Comparison of ENCODE assay signal across 29 cellular contexts in the genomic region with DNA sequence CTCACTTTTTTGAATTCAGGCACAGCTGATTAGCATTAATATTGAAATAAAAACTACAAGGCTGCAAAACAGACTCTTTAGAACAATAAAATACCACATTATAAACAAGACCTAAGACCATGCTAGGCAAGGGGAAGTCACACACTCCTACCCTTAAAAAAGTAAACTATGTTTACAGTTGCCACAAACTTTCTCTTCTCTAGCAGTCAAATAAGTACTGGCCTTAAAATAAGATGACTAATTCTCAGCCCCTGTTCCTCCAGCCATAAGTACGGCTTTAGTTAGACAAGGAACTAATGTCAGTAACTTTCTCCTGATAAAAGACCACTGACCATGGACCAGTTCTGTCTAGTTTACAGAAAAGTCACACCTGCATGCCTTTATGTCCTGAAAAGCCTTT. TPM values are rescaled to one million over a fixed set of nuclear protein-coding genes. Genes with fewer than 3 reads are reported as not detected.
DNase-seq lines count a peak whose midpoint lies in the region; ATAC-seq, FAIRE-seq and TF ChIP-seq lines count a peak whose summit lies in the region.
"Had no signal": no experiment of that assay in that cellular context is flagged by ENCODE, and none has a peak within 500 bp of the region (broad histone marks: within the 10 kb centered on the region; RNA-seq: fewer than 3 reads in every experiment).

No MANE protein-coding gene starts in this region.

- ATAC-seq in GM19351 (IDR thresholded peaks at IDR 0.05; ENCODE audit: unreplicated experiment) (peak; percentile 87), HG02610 (IDR thresholded peaks at IDR 0.05; ENCODE audit: unreplicated experiment) (peak; percentile 86), HG03342 (IDR thresholded peaks at IDR 0.05; ENCODE audit: unreplicated experiment) (peak; percentile 72), HG03045 (IDR thresholded peaks at IDR 0.05; ENCODE audit: unreplicated experiment) (no peak)
- ATAC-seq: activated naive CD4-positive, alpha-beta T cell treated with anti-CD3 and anti-CD28 coated beads, Interleukin-2, amount 50 U/mL, for 72 hours; CD8-positive, alpha-beta T cell; heart left ventricle; K562; naive thymus-derived CD4-positive, alpha-beta T cell had no signal

- H3K9me3 ChIP-seq in kidney (ENCODE audit: control insufficient read depth in 1 of 2, low read length in 2 of 2), result peaks cover 0 to 2% of the 10 kb centered on the region in 2 donors
- H3K9me3 ChIP-seq: ascending aorta, thyroid gland had no signal

- H3K36me3 ChIP-seq in kidney (ENCODE audit: control insufficient read depth in 1 of 2, insufficient read depth in 2 of 2, low read length in 2 of 2), result no peaks in the 10 kb centered on the region
- H3K36me3 ChIP-seq: ascending aorta, heart left ventricle, spleen, thyroid gland had no signal

- intact Hi-C loops in dorsolateral prefrontal cortex (cut with DNase I), result no loop called here
- intact Hi-C loops in kidney (cut with DNase I), result no loop called here

- H3K4me3 ChIP-seq in dorsolateral prefrontal cortex (no peak overlapping the region), kidney (ENCODE audit: low read length in 2 of 2) (no peak overlapping the region)
- H3K4me3 ChIP-seq: ascending aorta, heart left ventricle, K562, spleen, thyroid gland had no signal

- no peak overlapping the region for H3K9ac ChIP-seq in kidney (ENCODE audit: low read length in 2 of 2)

- H3K27me3 ChIP-seq in dorsolateral prefrontal cortex, result no peaks in the 10 kb centered on the region
- H3K27me3 ChIP-seq: ascending aorta, heart left ventricle, spleen, thyroid gland had no signal

- FAIRE-seq in kidney (lab: Jason Lieb, UNC), result no peak
- FAIRE-seq: G401.6, H1, K562 had no signal

- peaks cover 0 to 3% of the 10 kb centered on the region in 2 donors for H3K4me1 ChIP-seq in kidney (ENCODE audit: control insufficient read depth in 1 of 2, insufficient read depth in 1 of 2, low read depth in 1 of 2, low read length in 2 of 2)
- H3K4me1 ChIP-seq: ascending aorta, heart left ventricle, spleen had no signal

- H3K27ac ChIP-seq in dorsolateral prefrontal cortex (no peak overlapping the region), kidney (ENCODE audit: low read depth in 2 of 2, low read length in 2 of 2) (no peak overlapping the region)
- H3K27ac ChIP-seq: ascending aorta, heart left ventricle, spleen, thyroid gland had no signal

- DNase-seq in NOMO-1 (lab: John Stamatoyannopoulos, UW; ENCODE audit: unreplicated experiment in 2 of 2) (no peak), dorsolateral prefrontal cortex (no peak), kidney (no peak)
- DNase-seq: activated CD4-positive, alpha-beta T cell treated with anti-CD3 and anti-CD28 coated beads for 4 hours; caudate nucleus; CD8-positive, alpha-beta T cell; DMS153; heart left ventricle; MM.1S; naive thymus-derived CD4-positive, alpha-beta T cell; NCI-H2171 treated with DMSO at 0.1 percent for 48 hours; NCI-H526; spleen; stimulated activated CD4-positive, alpha-beta T cell treated with anti-CD3 and anti-CD28 coated beads, Interleukin-4, amount 100 ng/mL, for 24 hours; thyroid gland had no signal

- TF ChIP-seq CTCF in dorsolateral prefrontal cortex (IDR thresholded peaks at IDR 0.05 in 54 of 56, conservative IDR thresholded peaks at IDR 0.05 in 2 of 56; ENCODE audit: low read depth in 1 of 56, partially characterized antibody in 56 of 56) (no peak), kidney (IDR thresholded peaks at IDR 0.05; ENCODE audit: borderline replicate concordance, extremely low read depth, insufficient read depth) (no peak)

RNA-seq across cellular contexts. Expression of gene CPHXL, which starts 19.5 kb away (rescaled TPM):
- total RNA-seq in dorsolateral prefrontal cortex (not detected), kidney (not detected)
- polyA plus RNA-seq in kidney (ENCODE audit: insufficient read depth, low read depth, low replicate concordance), result not detected
- total RNA-seq: activated naive CD4-positive, alpha-beta T cell treated with anti-CD3 and anti-CD28 coated beads, Interleukin-2, amount 50 U/mL, for 72 hours; ascending aorta; CD8-positive, alpha-beta T cell; H1; heart left ventricle; K562; mesenteric fat pad; naive thymus-derived CD4-positive, alpha-beta T cell; omental fat pad; renal cortical epithelial cell; RPMI7951; SK-MEL-5; spleen; thyroid gland had no signal
- polyA plus RNA-seq: H1; heart left ventricle; K562; naive thymus-derived CD4-positive, alpha-beta T cell; spleen had no signal

RNA-seq across cellular contexts. Expression of gene DUXB, which starts 44.6 kb away (rescaled TPM):
- total RNA-seq in dorsolateral prefrontal cortex (not detected), kidney (not detected)
- polyA plus RNA-seq in kidney (ENCODE audit: insufficient read depth, low read depth, low replicate concordance), result not detected
- total RNA-seq: activated naive CD4-positive, alpha-beta T cell treated with anti-CD3 and anti-CD28 coated beads, Interleukin-2, amount 50 U/mL, for 72 hours; ascending aorta; CD8-positive, alpha-beta T cell; H1; heart left ventricle; K562; mesenteric fat pad; naive thymus-derived CD4-positive, alpha-beta T cell; omental fat pad; renal cortical epithelial cell; RPMI7951; SK-MEL-5; spleen; thyroid gland had no signal
- polyA plus RNA-seq: H1; heart left ventricle; K562; naive thymus-derived CD4-positive, alpha-beta T cell; spleen had no signal
